ENCODE assay signal across 2 cellular contexts in the genomic region with DNA sequence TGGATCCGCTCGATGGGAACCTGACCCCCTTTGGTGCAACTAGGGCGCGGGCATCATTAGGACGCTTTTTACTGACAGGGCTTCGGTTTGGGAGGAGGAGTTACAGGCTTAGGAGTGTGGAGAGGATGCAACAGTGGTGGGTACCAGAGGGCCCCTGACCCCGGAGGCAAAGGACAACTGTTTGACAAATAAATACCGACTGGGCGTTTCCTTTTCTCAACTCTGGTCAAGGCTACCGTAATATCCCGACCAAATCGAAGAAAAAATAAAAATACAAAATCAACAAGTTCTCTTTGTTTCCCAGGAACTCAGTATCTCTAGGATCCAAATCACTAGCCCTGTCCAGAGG.
TF ChIP-seq lines count a peak whose summit lies in the region.

No MANE protein-coding gene starts in this region.

TF ChIP-seq in H1, 55 proteins besides CTCF, POLR2A, EP300 and RAD21:
- TF ChIP-seq POLR2AphosphoS5 (IDR thresholded peaks at IDR 0.05; ENCODE audit: low read depth, low read length) (no peak), HDAC6 (IDR thresholded peaks at IDR 0.05; ENCODE audit: low read depth, low read length) (no peak), YY1 (IDR thresholded peaks at IDR 0.05; ENCODE audit: low read depth, low read length) (no peak), SIN3A (conservative IDR thresholded peaks at IDR 0.05 in 1 of 2, IDR thresholded peaks at IDR 0.05 in 1 of 2; ENCODE audit: low read depth in 1 of 2, low read length in 2 of 2) (no peak), EGR1 (IDR thresholded peaks at IDR 0.05; ENCODE audit: borderline replicate concordance, low read depth, low read length) (no peak), KDM4A (IDR thresholded peaks at IDR 0.05; ENCODE audit: low read depth, low read length, severe bottlenecking) (no peak), RBBP5 (IDR thresholded peaks at IDR 0.05; ENCODE audit: borderline replicate concordance, low read depth, low read length) (no peak), BACH1 (IDR thresholded peaks at IDR 0.05; ENCODE audit: low read length) (no peak), SP4 (IDR thresholded peaks at IDR 0.05; ENCODE audit: low read length) (0 out of 2 replicates have a peak, but pooled peaks have one; percentile 15), MAFK (IDR thresholded peaks at IDR 0.05; ENCODE audit: low read depth, low read length) (no peak), BCL11A (IDR thresholded peaks at IDR 0.05; ENCODE audit: low read depth in 2 of 2, low read length in 2 of 2) (no peak), ASH2L (IDR thresholded peaks at IDR 0.05; ENCODE audit: low read length) (peak; percentile 40), CHD1 (IDR thresholded peaks at IDR 0.05; ENCODE audit: low read depth, low read length) (no peak)

TF ChIP-seq in neural cell, 6 proteins besides CTCF, POLR2A, EP300 and RAD21 (continued from another document):
- no peak for TF ChIP-seq POLR2AphosphoS5 (IDR thresholded peaks at IDR 0.05)
- TF ChIP-seq MXI1 (conservative IDR thresholded peaks at IDR 0.05; ENCODE audit: poor library complexity, severe bottlenecking) = no peak
- no peak for TF ChIP-seq REST (IDR thresholded peaks at IDR 0.05; ENCODE audit: borderline replicate concordance)
- no peak for TF ChIP-seq EZH2 (IDR thresholded peaks at IDR 0.05; ENCODE audit: borderline replicate concordance, insufficient read depth, low read length, poor library complexity, severe bottlenecking)
- no peak for TF ChIP-seq SMC3 (conservative IDR thresholded peaks at IDR 0.05; ENCODE audit: poor library complexity)
TF ChIP-seq in neural cell: peak in this region for 0.
